6 cellular contexts compared by ENCODE assay signal in the genomic region with DNA sequence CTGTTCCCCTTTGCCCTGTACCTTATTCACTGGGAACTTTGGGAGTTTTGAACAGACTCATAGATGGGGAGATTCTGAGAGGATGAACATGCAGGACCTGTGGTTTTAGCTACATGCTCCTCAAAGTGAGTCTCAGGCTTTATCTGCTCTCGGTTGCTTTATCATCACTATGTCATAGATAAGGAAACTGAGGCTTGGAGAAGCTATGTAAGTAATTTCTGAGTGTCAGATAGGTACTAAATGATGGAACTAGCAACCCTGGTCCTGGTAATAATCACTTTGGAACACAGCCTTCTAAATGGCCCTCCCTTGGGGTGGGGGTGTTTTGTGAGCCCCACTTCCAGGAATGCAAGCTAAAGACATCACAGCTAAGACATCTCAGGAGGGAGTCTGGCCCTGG.
"Had no signal": no experiment of that assay in that cellular context is flagged by ENCODE, and none has a peak within 500 bp of the region (broad histone marks: within the 10 kb centered on the region; RNA-seq: fewer than 3 reads in every experiment).

No MANE protein-coding gene starts in this region.

- H3K4me3 Mint-ChIP-seq: HFFc6, IgD-negative memory B cell had no signal

- H3K27me3 Mint-ChIP-seq: IgD-negative memory B cell had no signal

- H3K27ac ChIP-seq: GM23248, HL-60 had no signal

- H3K9me3 Mint-ChIP-seq: HFFc6 had no signal

- H3K27ac Mint-ChIP-seq: HFFc6, IgD-negative memory B cell had no signal

- DNase-seq: GOT3, HFFc6 had no signal

- H3K36me3 ChIP-seq: HAP-1 had no signal

- H3K9ac ChIP-seq: GM23248 had no signal

- H3K4me1 ChIP-seq: HAP-1 had no signal

- H3K4me3 ChIP-seq: GM23248, HAP-1 had no signal

- H3K36me3 Mint-ChIP-seq: IgD-negative memory B cell had no signal

- H2AFZ ChIP-seq: GM23248 had no signal

- H3K9me3 ChIP-seq: HAP-1 had no signal
